ENCODE assay signal across 8 cellular contexts in genomic region chr17:61862105-61862574, GRCh38. TPM values are rescaled to one million over a fixed set of nuclear protein-coding genes. Genes with fewer than 3 reads are reported as not detected.
DNase-seq lines count a peak whose midpoint lies in the region; ATAC-seq and TF ChIP-seq lines count a peak whose summit lies in the region.

No MANE protein-coding gene starts in this region.

- BruUV-seq in MCF 10A (replicated peaks; lab: Mats Ljungman, UMichigan): no TSS peak

- H3K36me3 Mint-ChIP-seq in MCF 10A (ENCODE audit: insufficient read depth, unreplicated experiment): peaks cover 14% of the 10 kb centered on the region

- H3K9me3 Mint-ChIP-seq in MCF 10A (ENCODE audit: unreplicated experiment): no peaks in the 10 kb centered on the region

- POLR2A ChIA-PET in MCF 10A (lab: Yijun Ruan, JAX): interaction anchor here (0.7 to 1.9 kb wide), 11 partner anchors 9 to 204 kb away, joined by 3 to 7 read pairs (median 4); partner anchors contain the start of gene MED13

- H3K4me3 ChIP-seq in breast epithelium (no peak overlapping the region), esophagus squamous epithelium (peak overlapping the region in 3 of 4 donors; percentile 65 to 91 (median 70)), suprapubic skin (no peak overlapping the region)

- CTCF ChIA-PET in MCF 10A (lab: Yijun Ruan, JAX): interaction anchor here (0.6 to 1.1 kb wide), 2 partner anchors 22 to 25 kb away, joined by 3 read pairs; no protein-coding TSS in a partner anchor

- H3K4me1 Mint-ChIP-seq in MCF 10A (ENCODE audit: insufficient read depth, unreplicated experiment): peaks cover 27% of the 10 kb centered on the region

- H3K27ac ChIP-seq in breast epithelium (peak overlapping the region in 1 of 2 donors; percentile 91), esophagus squamous epithelium (peak overlapping the region in 3 of 4 donors; percentile 91 to 95 (median 94)), suprapubic skin (peak overlapping the region; percentile 77)

- intact Hi-C loops in MCF 10A (cut with micrococcal nuclease): loop anchor here (2.0 to 10.0 kb wide), 3 partner anchors 205 to 317 kb away; no protein-coding TSS in a partner anchor
- intact Hi-C loops in breast epithelium (cut with DNase I; ENCODE audit: low total_unique reads): no loop called here
- intact Hi-C loops in esophagus squamous epithelium (cut with DNase I): no loop called here

- H3K9me3 ChIP-seq in breast epithelium (no peaks in the 10 kb centered on the region), esophagus squamous epithelium (no peaks in the 10 kb centered on the region), suprapubic skin (no peaks in the 10 kb centered on the region)

- no peak for ATAC-seq in HG02852 (IDR thresholded peaks at IDR 0.05; ENCODE audit: unreplicated experiment)

- no peak for TF ChIP-seq EP300 in suprapubic skin (IDR thresholded peaks at IDR 0.05)

- TF ChIP-seq CTCF in MCF 10A (IDR thresholded peaks at IDR 0.05; ENCODE audit: unreplicated experiment) (no peak), breast epithelium (IDR thresholded peaks at IDR 0.05) (no peak), esophagus squamous epithelium (IDR thresholded peaks at IDR 0.05) (no peak), suprapubic skin (IDR thresholded peaks at IDR 0.05) (no peak)

- H3K36me3 ChIP-seq in breast epithelium (no peaks in the 10 kb centered on the region), esophagus squamous epithelium (peaks cover 0 to 10% (median 0%) of the 10 kb centered on the region in 3 donors), suprapubic skin (peaks cover 2% of the 10 kb centered on the region)

- whole genome bisulfite sequencing in esophagus squamous epithelium, 2 donors: 13 to 26% methylated on average over 1 of the region's 1 CpG
- WGBS in suprapubic skin: 29% methylated on average over 1 of the region's 1 CpG

- H3K4me1 ChIP-seq in breast epithelium (peaks cover 0 to 5% of the 10 kb centered on the region in 2 donors), esophagus squamous epithelium (peaks cover 3 to 25% (median 5%) of the 10 kb centered on the region in 3 donors), suprapubic skin (peaks cover 16% of the 10 kb centered on the region)

- TF ChIP-seq POLR2A in breast epithelium (IDR thresholded peaks at IDR 0.05): no peak
- TF ChIP-seq POLR2A in esophagus squamous epithelium (IDR thresholded peaks at IDR 0.05): no peak
- no peak for TF ChIP-seq POLR2A in suprapubic skin (IDR thresholded peaks at IDR 0.05)

- peak; percentile 39 for DNase-seq in MCF 10A (ENCODE audit: unreplicated experiment)
- no peak for DNase-seq in breast epithelium (ENCODE audit: low spot score in 2 of 2)
- DNase-seq in RPMI7951 (ENCODE audit: low read depth): peak; percentile 14
- no peak for DNase-seq in esophagus squamous epithelium (lab: John Stamatoyannopoulos, UW)
- DNase-seq in suprapubic skin (ENCODE audit: low spot score in 2 of 2): no peak
- no peak for DNase-seq in G401 (ENCODE audit: low spot score)
- no peak for DNase-seq in GOT3 (lab: John Stamatoyannopoulos, UW)

- H3K27me3 ChIP-seq in breast epithelium (no peaks in the 10 kb centered on the region), esophagus squamous epithelium (no peaks in the 10 kb centered on the region), suprapubic skin (no peaks in the 10 kb centered on the region)

- peak overlapping the region; percentile 90 for H3K4me3 Mint-ChIP-seq in MCF 10A (ENCODE audit: unreplicated experiment)

- peak overlapping the region; percentile 94 for H3K27ac Mint-ChIP-seq in MCF 10A (ENCODE audit: low read depth, unreplicated experiment)

- in situ Hi-C loops in G401 (cut with HindIII; ENCODE audit: low sequenced_read_pairs): no loop called here

- H3K27me3 Mint-ChIP-seq in MCF 10A (ENCODE audit: insufficient read depth, unreplicated experiment): no peaks in the 10 kb centered on the region

RNA-seq across cellular contexts. Expression of gene BRIP1, which starts 1.2 kb away (rescaled TPM):
- total RNA-seq in MCF 10A (2022) (3.4 and 4.7 TPM in 2 replicates), breast epithelium (1 to 10 TPM in 1 of 3 donors, under 1 TPM in 2; 0.33 to 1.0 (median 0.48) TPM), esophagus squamous epithelium (1 to 10 TPM; 1.6 to 7.0 (median 3.2) TPM), suprapubic skin (1 to 10 TPM in 2 of 4 donors, under 1 TPM in 2; 0.60 to 5.1 (median 1.8) TPM)
- total RNA-seq in RPMI7951 (2014; rRNA removed; shearing (Covaris generic)): 10.7 and 12.7 TPM in 2 replicates
- 8.1 and 15.2 TPM in 2 replicates for total RNA-seq in G401 (2014; rRNA removed; shearing (Covaris generic))

Comparison
In these comparisons a context has a peak if more than half of its experiments do, and no peak if none do; other contexts are left out.
1. DNase-seq: peak in MCF 10A (single experiment) and RPMI7951 (single experiment); none in breast epithelium (0 of 2), esophagus squamous epithelium (single experiment), suprapubic skin (0 of 2), G401 (single experiment) and GOT3 (single experiment).
2. H3K4me3 ChIP-seq: peak in esophagus squamous epithelium (3 of 4); none in breast epithelium (0 of 3) and suprapubic skin (single experiment).